19 cellular contexts compared by ENCODE assay signal in the genomic region with DNA sequence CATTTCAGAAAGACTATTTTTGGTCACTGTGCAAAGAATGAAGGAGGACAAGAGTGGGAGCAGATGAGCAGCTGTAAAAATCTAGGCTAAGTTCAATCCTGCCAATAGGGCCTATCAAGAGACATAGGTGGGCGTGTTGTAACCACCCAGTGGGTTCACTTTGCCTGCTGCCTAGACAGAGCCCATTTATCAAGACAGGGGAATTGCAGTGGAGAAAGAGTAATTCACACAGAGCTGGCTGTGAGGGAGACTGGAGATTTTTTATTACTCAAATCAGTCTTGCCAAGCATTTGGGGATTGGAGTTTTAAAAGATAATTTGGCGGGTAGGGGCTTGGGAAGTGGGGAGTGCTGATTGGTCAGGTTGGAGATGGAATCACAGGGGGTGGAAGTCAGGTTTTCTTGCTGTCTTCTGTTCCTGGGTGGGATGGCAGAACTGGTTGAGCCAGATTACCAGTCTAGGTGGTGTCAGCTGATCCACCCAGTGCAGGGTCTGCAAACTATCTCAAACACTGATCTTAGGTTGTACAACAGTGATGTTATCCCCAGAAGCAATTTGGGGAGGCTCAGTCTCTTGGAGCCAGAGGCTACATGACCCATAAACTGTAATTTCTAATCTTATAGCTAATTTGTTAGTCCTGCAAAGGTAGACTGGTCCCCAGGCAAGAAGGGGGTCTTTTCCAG. TPM values are rescaled to one million over a fixed set of nuclear protein-coding genes. Genes with fewer than 3 reads are reported as not detected.
"Had no signal": no experiment of that assay in that cellular context is flagged by ENCODE, and none has a peak within 500 bp of the region (broad histone marks: within the 10 kb centered on the region; RNA-seq: fewer than 3 reads in every experiment).

No MANE protein-coding gene starts in this region.

- H3K36me3 ChIP-seq: breast epithelium, right atrium auricular region, suprapubic skin had no signal

- ATAC-seq: activated naive CD8-positive, alpha-beta T cell treated with anti-CD3 and anti-CD28 coated beads, Interleukin-2, amount 50 U/mL, for 24 hours; left lobe of liver; naive thymus-derived CD8-positive, alpha-beta T cell had no signal

- DNase-seq: activated CD4-positive, alpha-beta T cell treated with anti-CD3 and anti-CD28 coated beads for 1 hour; activated CD4-positive, alpha-beta T cell treated with anti-CD3 and anti-CD28 coated beads, Interleukin-2, amount 50 U/mL, for 4 hours; activated naive CD4-positive, alpha-beta T cell treated with anti-CD3 and anti-CD28 coated beads for 36 hours; activated naive CD8-positive, alpha-beta T cell treated with anti-CD3 and anti-CD28 coated beads, Interleukin-2, amount 50 U/mL, for 24 hours; activated T-cell treated with anti-CD3 and anti-CD28 coated beads, Interleukin-2, amount 50 U/mL, for 1 hour; aorta; endodermal cell; erythroblast; naive thymus-derived CD8-positive, alpha-beta T cell; stimulated activated CD4-positive, alpha-beta T cell treated with anti-CD3 and anti-CD28 coated beads, Interleukin-15, amount 100 ng/mL, for 24 hours; stimulated activated CD4-positive, alpha-beta T cell treated with anti-CD3 and anti-CD28 coated beads, Interleukin-4, amount 100 ng/mL, for 1 hour; stimulated activated naive CD4-positive, alpha-beta T cell treated with Interleukin-2 at 50 U/mL for 16 hours; T-helper 9 cell had no signal

- H3K9me3 ChIP-seq: breast epithelium, mucosa of descending colon, right atrium auricular region, suprapubic skin had no signal

- H3K4me3 ChIP-seq: breast epithelium, mucosa of descending colon, right atrium auricular region, suprapubic skin had no signal

- H3K27ac ChIP-seq: breast epithelium, right atrium auricular region, suprapubic skin had no signal

- H3K4me3 Mint-ChIP-seq: activated naive CD4-positive, alpha-beta T cell treated with anti-CD3 and anti-CD28 coated beads for 36 hours; activated naive CD8-positive, alpha-beta T cell treated with anti-CD3 and anti-CD28 coated beads, Interleukin-2, amount 50 U/mL, for 24 hours; endodermal cell; naive thymus-derived CD8-positive, alpha-beta T cell had no signal

- H3K27ac Mint-ChIP-seq: activated naive CD4-positive, alpha-beta T cell treated with anti-CD3 and anti-CD28 coated beads for 36 hours; activated naive CD8-positive, alpha-beta T cell treated with anti-CD3 and anti-CD28 coated beads, Interleukin-2, amount 50 U/mL, for 24 hours; activated T-helper 2 cell treated with anti-CD3 and anti-CD28 coated beads, Interferon-gamma antibody, Interleukin-2, Interleukin-4, amounts not matched to agents 10 μg/mL and 5 μg/mL and 100 μg/mL, durations not matched to agents 14 hours and 24 hours and 36 hours; naive thymus-derived CD8-positive, alpha-beta T cell had no signal

- H3K9me3 Mint-ChIP-seq: activated naive CD4-positive, alpha-beta T cell treated with anti-CD3 and anti-CD28 coated beads for 36 hours; activated naive CD8-positive, alpha-beta T cell treated with anti-CD3 and anti-CD28 coated beads, Interleukin-2, amount 50 U/mL, for 24 hours; activated T-helper 2 cell treated with anti-CD3 and anti-CD28 coated beads, Interferon-gamma antibody, Interleukin-2, Interleukin-4, amounts not matched to agents 10 μg/mL and 5 μg/mL and 100 μg/mL, durations not matched to agents 14 hours and 24 hours and 36 hours; endodermal cell; naive thymus-derived CD8-positive, alpha-beta T cell had no signal

- H3K4me1 ChIP-seq: breast epithelium had no signal

- H3K36me3 Mint-ChIP-seq: naive thymus-derived CD8-positive, alpha-beta T cell had no signal

- H3K27me3 ChIP-seq: breast epithelium, right atrium auricular region, suprapubic skin had no signal

RNA-seq across cellular contexts. Expression of a gene that starts 5.1 kb away (rescaled TPM):
- total RNA-seq: activated naive CD4-positive, alpha-beta T cell treated with anti-CD3 and anti-CD28 coated beads for 36 hours; activated T-helper 2 cell treated with anti-CD3 and anti-CD28 coated beads, Interferon-gamma antibody, Interleukin-2, Interleukin-4, amounts not matched to agents 10 μg/mL and 5 μg/mL and 100 μg/mL, durations not matched to agents 14 hours and 24 hours and 36 hours; endodermal cell; naive thymus-derived CD8-positive, alpha-beta T cell had no signal
